ENCODE assay signal across 20 cellular contexts in the genomic region with DNA sequence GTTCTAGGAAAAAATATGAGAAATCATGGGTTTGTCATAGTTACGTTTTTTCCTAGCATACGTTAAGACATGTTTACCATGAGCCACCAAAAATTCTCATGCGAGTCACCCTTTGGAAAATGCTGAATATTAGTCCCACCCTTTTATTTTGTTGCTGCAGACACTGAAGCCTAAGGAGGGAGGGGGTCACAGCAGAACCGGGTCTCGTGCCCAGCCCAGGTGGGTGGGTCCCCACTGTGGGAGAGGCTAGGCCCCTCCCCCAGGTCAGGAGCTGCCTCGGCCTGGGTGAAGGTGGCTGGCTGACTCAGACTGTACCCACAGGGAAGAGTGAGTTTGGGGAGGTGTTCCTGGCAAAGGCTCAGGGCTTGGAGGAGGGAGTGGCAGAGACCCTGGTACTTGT. TPM values are rescaled to one million over a fixed set of nuclear protein-coding genes. Genes with fewer than 3 reads are reported as not detected.
A peak's percentile ranks its signal among the peaks of the same experiment; 100 is the strongest.
DNase-seq lines count a peak whose midpoint lies in the region; ATAC-seq, FAIRE-seq and TF ChIP-seq lines count a peak whose summit lies in the region.
"Had no signal": no experiment of that assay in that cellular context is flagged by ENCODE, and none has a peak within 500 bp of the region (broad histone marks: within the 10 kb centered on the region; RNA-seq: fewer than 3 reads in every experiment).

No MANE protein-coding gene starts in this region.

- no CpG with 5 or more reads among the region's 6 CpGs for WGBS in IMR-90 (ENCODE audit: extremely low coverage in 2 of 2, insufficient read length in 1 of 2), 2 experiments
- WGBS in mammary epithelial cell (ENCODE audit: low coverage, missing lambda C conversion rate): 6% methylated on average over 6 of the region's 6 CpGs

- no peak overlapping the region for H3K4ac ChIP-seq in IMR-90 (ENCODE audit: low read depth, low read length)

- no peak for ATAC-seq in IMR-90 (ENCODE audit: low read depth)
- ATAC-seq: A549; CD8-positive, alpha-beta T cell had no signal

- H2BK120ac ChIP-seq in IMR-90 (ENCODE audit: low read depth, low read length): no peak overlapping the region; the same call in 1 of the 2 replicates

- H4K5ac ChIP-seq in IMR-90 (ENCODE audit: low read depth, low read length): no peak overlapping the region

- in situ Hi-C loops in IMR-90 (cut with MboI; ENCODE audit: low sequenced_read_pairs) (loop anchor here (10.0 kb wide), 1 partner anchor 240 kb away; no protein-coding TSS in a partner anchor), mammary epithelial cell (cut with MboI; ENCODE audit: low sequenced_read_pairs in 2 of 2) (no loop called here)

- H3K27me3 Mint-ChIP-seq in endothelial cell (ENCODE audit: unreplicated experiment): peaks cover 5% of the 10 kb centered on the region

- no peak overlapping the region for H3K56ac ChIP-seq in IMR-90 (ENCODE audit: extremely low read depth, insufficient read depth, low read length)

- H3K4me2 ChIP-seq in IMR-90 (ENCODE audit: low read depth, low read length) (no peak overlapping the region), mammary epithelial cell (ENCODE audit: insufficient read depth, low read depth, low read length) (peak overlapping the region; percentile 1), keratinocyte (ENCODE audit: control insufficient read depth, extremely low read depth, insufficient read depth, low read depth, low read length) (peak overlapping the region; percentile 44)
- H3K4me2 ChIP-seq: A549, BLaER1 had no signal

- H2BK5ac ChIP-seq in IMR-90 (ENCODE audit: low read depth, low read length, poor library complexity, severe bottlenecking): peak overlapping the region; percentile 15

- H3K79me1 ChIP-seq in IMR-90 (ENCODE audit: low read depth in 1 of 2, low read length in 2 of 2): peaks cover 5 to 22% of the 10 kb centered on the region in 2 experiments; a peak in 2 of 4 replicates

- H4K20me1 ChIP-seq in IMR-90 (ENCODE audit: insufficient read depth, low read length): peaks cover 6% of the 10 kb centered on the region; the same call in 1 of the 2 replicates
- no peaks in the 10 kb centered on the region for H4K20me1 ChIP-seq in mammary epithelial cell (ENCODE audit: insufficient read depth, low read length)
- H4K20me1 ChIP-seq in keratinocyte (ENCODE audit: control insufficient read depth, extremely low read depth, insufficient read depth, low read length): no peaks in the 10 kb centered on the region
- H4K20me1 ChIP-seq: BLaER1 had no signal

- H3K36me3 ChIP-seq in IMR-90 (ENCODE audit: control insufficient read depth, insufficient read depth, low read length): peaks cover 44% of the 10 kb centered on the region
- peaks cover 14% of the 10 kb centered on the region for H3K36me3 ChIP-seq in mammary epithelial cell (ENCODE audit: insufficient read depth, low read length)
- H3K36me3 ChIP-seq in keratinocyte (ENCODE audit: control insufficient read depth in 2 of 2, extremely low read depth in 1 of 2, insufficient read depth in 2 of 2, low read length in 2 of 2): peaks cover 18 to 26% of the 10 kb centered on the region in 2 experiments

- no peak overlapping the region for H3K27ac Mint-ChIP-seq in endothelial cell (ENCODE audit: unreplicated experiment)

- H3K23ac ChIP-seq in IMR-90 (ENCODE audit: low read depth, low read length): no peak overlapping the region

- H3K4me1 ChIP-seq in IMR-90 (ENCODE audit: control insufficient read depth, insufficient read depth, low read length): peaks cover 10% of the 10 kb centered on the region
- peaks cover 21% of the 10 kb centered on the region for H3K4me1 ChIP-seq in mammary epithelial cell (ENCODE audit: insufficient read depth, low read length)
- peaks cover 27% of the 10 kb centered on the region for H3K4me1 ChIP-seq in keratinocyte (ENCODE audit: control insufficient read depth, extremely low read depth, insufficient read depth, low read length)

- H2AK9ac ChIP-seq in IMR-90 (replicated peaks; ENCODE audit: low read depth, low read length, poor library complexity): no peak overlapping the region

- H3K4me3 ChIP-seq in IMR-90 (ENCODE audit: insufficient read depth, low read depth, low read length): no peak overlapping the region
- no peak overlapping the region for H3K4me3 ChIP-seq in mammary epithelial cell (replicated peaks in 1 of 3; ENCODE audit: insufficient read depth in 1 of 3, low read depth in 2 of 3, low read length in 3 of 3)
- no peak overlapping the region for H3K4me3 ChIP-seq in keratinocyte (ENCODE audit: control insufficient read depth in 2 of 3, extremely low read depth in 1 of 3, insufficient read depth in 2 of 3, low read depth in 1 of 3, low read length in 3 of 3)
- H3K4me3 ChIP-seq: A549, BLaER1, SJCRH30 had no signal

- H3K9me1 ChIP-seq in IMR-90 (ENCODE audit: insufficient read depth, low read length): 0 out of 2 replicates have a peak, but pooled peaks cover 3% of the 10 kb centered on the region
- H3K9me1 ChIP-seq in keratinocyte (ENCODE audit: control insufficient read depth, extremely low read depth, insufficient read depth, low read length): no peaks in the 10 kb centered on the region

- no peak overlapping the region for H2AK5ac ChIP-seq in IMR-90 (ENCODE audit: low read depth, low read length)

- no peaks in the 10 kb centered on the region for H3K9me3 ChIP-seq in IMR-90 (ENCODE audit: control insufficient read depth, insufficient read depth, low read length)
- no peaks in the 10 kb centered on the region for H3K9me3 ChIP-seq in mammary epithelial cell (replicated peaks; ENCODE audit: insufficient read depth, low read length)
- H3K9me3 ChIP-seq in keratinocyte (ENCODE audit: control insufficient read depth, low read depth, low read length): no peaks in the 10 kb centered on the region
- H3K9me3 ChIP-seq: A549, BLaER1, SJCRH30 had no signal

- no peak overlapping the region for H3K4me3 Mint-ChIP-seq in endothelial cell (ENCODE audit: unreplicated experiment)
- H3K4me3 Mint-ChIP-seq: CD8-positive, alpha-beta T cell had no signal

- H3K4me1 Mint-ChIP-seq in endothelial cell (ENCODE audit: unreplicated experiment): peaks cover 8% of the 10 kb centered on the region

- H3K9ac ChIP-seq in IMR-90 (ENCODE audit: low read depth, low read length) (no peak overlapping the region), mammary epithelial cell (ENCODE audit: insufficient read depth, low read length) (no peak overlapping the region), keratinocyte (ENCODE audit: control insufficient read depth, extremely low read depth, insufficient read depth, low read length) (peak overlapping the region; percentile 33)
- H3K9ac ChIP-seq: BLaER1 had no signal

- no peak for TF ChIP-seq RAD21 in IMR-90 (IDR thresholded peaks at IDR 0.05; ENCODE audit: low read length)

- H3K27me3 ChIP-seq in IMR-90 (ENCODE audit: control insufficient read depth, insufficient read depth, low read length): no peaks in the 10 kb centered on the region
- H3K27me3 ChIP-seq in mammary epithelial cell (ENCODE audit: insufficient read depth, low read length): no peaks in the 10 kb centered on the region
- H3K27me3 ChIP-seq in keratinocyte (ENCODE audit: control insufficient read depth, extremely low read depth, insufficient read depth, low read length): no peaks in the 10 kb centered on the region
- H3K27me3 ChIP-seq: BLaER1, SJCRH30 had no signal

- no peaks in the 10 kb centered on the region for H3K79me2 ChIP-seq in mammary epithelial cell (ENCODE audit: insufficient read depth, low read length)
- H3K79me2 ChIP-seq in keratinocyte (ENCODE audit: control insufficient read depth, insufficient read depth, low read length): no peaks in the 10 kb centered on the region

- H3K14ac ChIP-seq in IMR-90 (replicated peaks; ENCODE audit: low read depth, low read length): no peak overlapping the region

- H2BK20ac ChIP-seq in IMR-90 (ENCODE audit: low read depth, low read length): no peak overlapping the region

- H3K27ac ChIP-seq in IMR-90 (ENCODE audit: insufficient read depth, low read length) (no peak overlapping the region), mammary epithelial cell (ENCODE audit: insufficient read depth, low read depth, low read length) (peak overlapping the region; percentile 28), keratinocyte (ENCODE audit: control insufficient read depth, insufficient read depth, low read length) (peak overlapping the region; percentile 84)
- H3K27ac ChIP-seq: A549, BLaER1, SJCRH30 had no signal

- no peak for FAIRE-seq in keratinocyte (lab: Jason Lieb, UNC)
- FAIRE-seq: A549, GM12892, H54 had no signal

- intact Hi-C loops in IMR-90 (cut with micrococcal nuclease): loop anchor here (5.0 kb wide), 1 partner anchor 93 kb away; a partner anchor contains a TSS
- intact Hi-C loops in mammary epithelial cell (cut with micrococcal nuclease): loop anchor here (2.0 kb wide), 1 partner anchor 26 kb away; a partner anchor contains a TSS

- H2AFZ ChIP-seq in IMR-90 (replicated peaks; ENCODE audit: low read length, poor library complexity): peak overlapping the region; percentile 64
- no peak overlapping the region for H2AFZ ChIP-seq in mammary epithelial cell (ENCODE audit: low read depth, low read length)
- no peak overlapping the region for H2AFZ ChIP-seq in keratinocyte (ENCODE audit: control insufficient read depth, low read length)

- H4K8ac ChIP-seq in IMR-90 (ENCODE audit: low read depth in 2 of 2, low read length in 2 of 2): no peak overlapping the region

- POLR2A ChIA-PET in IMR-90 (lab: Charles Lee; ENCODE audit: unreplicated experiment): no interaction called here

- no peak overlapping the region for H4K91ac ChIP-seq in IMR-90 (ENCODE audit: insufficient read depth, low read depth, low read length)

- no peak for TF ChIP-seq POLR2A in IMR-90 (IDR thresholded peaks at IDR 0.05; ENCODE audit: low read depth, low read length)

- no peak overlapping the region for H3K18ac ChIP-seq in IMR-90 (ENCODE audit: low read depth, low read length)

- dilution Hi-C loops in IMR-90 (cut with HindIII; ENCODE audit: low sequenced_read_pairs, unreplicated experiment): no loop called here
- dilution Hi-C loops in mammary epithelial cell (cut with HindIII; ENCODE audit: low sequenced_read_pairs): loop anchor here (5.0 kb wide), 5 partner anchors 52 to 357 kb away; a partner anchor contains a TSS
- dilution Hi-C loops in keratinocyte (cut with MboI; ENCODE audit: extremely low pct_ligation_motif_present, low sequenced_read_pairs): no loop called here

- no peaks in the 10 kb centered on the region for H3K9me3 Mint-ChIP-seq in endothelial cell (ENCODE audit: unreplicated experiment)
- H3K9me3 Mint-ChIP-seq: CD8-positive, alpha-beta T cell had no signal

- DNase-seq in ELR (ENCODE audit: low read depth): peak; percentile 45
- peak; percentile 38 for DNase-seq in IMR-90
- DNase-seq in mammary epithelial cell: peak; percentile 72
- DNase-seq in keratinocyte (ENCODE audit: low read depth, low spot score): peak; percentile 62
- no peak for DNase-seq in activated effector memory CD4-positive, alpha-beta T cell treated with Interleukin-2 at 50 U/mL for 16 hours
- no peak for DNase-seq in NCI-H1092 (lab: John Stamatoyannopoulos, UW)
- DNase-seq in endothelial cell (ENCODE audit: low spot score): no peak
- no peak for DNase-seq in NCI-H2227 (lab: John Stamatoyannopoulos, UW; ENCODE audit: unreplicated experiment)
- DNase-seq: Calu3; CD8-positive, alpha-beta T cell; NCI-H1105 treated with DMSO at 0.1 percent for 48 hours; NCI-H1694; NCI-H2081 treated with DMSO at 0.1 percent for 48 hours; NCI-H510A treated with DMSO at 0.1 percent for 48 hours; NCI-H774; SJCRH30 had no signal

- CTCF ChIA-PET in IMR-90 (lab: Yijun Ruan, JAX) (no interaction called here), mammary epithelial cell (lab: Charles Lee; ENCODE audit: low non-redundant PET) (interaction anchor here (0.8 kb wide), 1 partner anchor 11 kb away, joined by 9 read pairs; no protein-coding TSS in a partner anchor)

- TF ChIP-seq CTCF in IMR-90 (conservative IDR thresholded peaks at IDR 0.05; ENCODE audit: low read depth, low read length): no peak
- TF ChIP-seq CTCF in mammary epithelial cell (conservative IDR thresholded peaks at IDR 0.05 in 1 of 2, IDR thresholded peaks at IDR 0.05 in 1 of 2; ENCODE audit: extremely low read depth in 1 of 2, insufficient read depth in 1 of 2, low read depth in 1 of 2, low read length in 2 of 2): no peak
- TF ChIP-seq CTCF in keratinocyte (optimal IDR thresholded peaks at IDR 0.05 in 1 of 3, IDR thresholded peaks at IDR 0.05 in 1 of 3, conservative IDR thresholded peaks at IDR 0.05 in 1 of 3; ENCODE audit: extremely low read depth in 1 of 3, insufficient read depth in 2 of 3, low read length in 3 of 3): no peak
- no peak for TF ChIP-seq CTCF in endothelial cell (IDR thresholded peaks at IDR 0.05; ENCODE audit: unreplicated experiment)

- peaks cover 24% of the 10 kb centered on the region for H3K36me3 Mint-ChIP-seq in endothelial cell (ENCODE audit: low read depth, unreplicated experiment)

- no peak overlapping the region for H2BK15ac ChIP-seq in IMR-90 (ENCODE audit: low read depth, low read length)

- BruUV-seq in IMR-90 (replicated peaks; lab: Mats Ljungman, UMichigan) (no TSS peak), mammary epithelial cell (replicated peaks; lab: Mats Ljungman, UMichigan) (no TSS peak)

RNA-seq across cellular contexts. Expression of a gene that starts 26.2 kb away (rescaled TPM):
- total RNA-seq in IMR-90 (2012; rRNA removed): 20.6 TPM in 2 replicates
- polyA plus RNA-seq in IMR-90 (2012; rRNA removed): 56.3 and 69.1 TPM in 2 replicates
- polyA plus RNA-seq in IMR-90 (2012; cell fraction: cytosol; rRNA removed): 36.9 and 62.2 TPM in 2 replicates
- 71.8 and 84.9 TPM in 2 replicates for polyA plus RNA-seq in IMR-90 (2012; cell fraction: nucleus; rRNA removed; ENCODE audit: low replicate concordance)
- total RNA-seq in mammary epithelial cell: 10 to 100 TPM; 35.7 to 41.2 TPM
- polyA plus RNA-seq in mammary epithelial cell: 33.0 TPM
- 41.3 TPM for polyA minus RNA-seq in mammary epithelial cell
- 26.0 to 39.2 TPM (median 28.5 TPM) in 3 replicates for polyA plus RNA-seq in keratinocyte
- polyA plus RNA-seq in keratinocyte (2011; ENCODE audit: low read depth): 1.7 TPM
- 26.7 and 39.0 TPM in 2 replicates for polyA plus RNA-seq in keratinocyte (2011; cell fraction: cytosol; rRNA removed)
- 36.4 and 40.4 TPM in 2 replicates for polyA plus RNA-seq in keratinocyte (2011; cell fraction: nucleus; rRNA removed)
- polyA plus RNA-seq in keratinocyte (2012; ENCODE audit: low replicate concordance): 14.9 and 28.2 TPM in 2 replicates
- 41.7 to 91.8 TPM (median 51.9 TPM) in 3 replicates for polyA minus RNA-seq in keratinocyte
- 43.2 TPM for polyA minus RNA-seq in keratinocyte (2011; cell fraction: cytosol; rRNA and poly(A)+ RNA removed)
- 21.7 and 24.4 TPM in 2 replicates for polyA minus RNA-seq in keratinocyte (2011; cell fraction: nucleus; rRNA and poly(A)+ RNA removed)
- total RNA-seq in endothelial cell (ENCODE audit: unreplicated experiment): 31.3 TPM

RNA-seq across cellular contexts. Expression of a gene that starts 37.1 kb away (rescaled TPM):
- total RNA-seq in IMR-90 (2012; rRNA removed): 6.1 and 7.7 TPM in 2 replicates
- 19.1 and 19.5 TPM in 2 replicates for polyA plus RNA-seq in IMR-90 (2012; rRNA removed)
- polyA plus RNA-seq in IMR-90 (2012; cell fraction: cytosol; rRNA removed): 10.0 and 10.2 TPM in 2 replicates
- polyA plus RNA-seq in IMR-90 (2012; cell fraction: nucleus; rRNA removed; ENCODE audit: low replicate concordance): 166 and 221 TPM in 2 replicates
- 10 to 100 TPM; 25.0 to 48.2 TPM for total RNA-seq in mammary epithelial cell
- 24.9 TPM for polyA plus RNA-seq in mammary epithelial cell
- 34.5 TPM for polyA minus RNA-seq in mammary epithelial cell
- polyA plus RNA-seq in keratinocyte: 19.0 to 23.0 TPM (median 21.6 TPM) in 3 replicates
- 92.8 TPM for polyA plus RNA-seq in keratinocyte (2011; ENCODE audit: low read depth)
- 7.7 and 10.8 TPM in 2 replicates for polyA plus RNA-seq in keratinocyte (2011; cell fraction: cytosol; rRNA removed)
- polyA plus RNA-seq in keratinocyte (2011; cell fraction: nucleus; rRNA removed): 167 and 182 TPM in 2 replicates
- polyA plus RNA-seq in keratinocyte (2012; ENCODE audit: low replicate concordance): 21.1 and 53.9 TPM in 2 replicates
- polyA minus RNA-seq in keratinocyte: 28.1 to 39.9 TPM (median 28.5 TPM) in 3 replicates
- 10.2 TPM for polyA minus RNA-seq in keratinocyte (2011; cell fraction: cytosol; rRNA and poly(A)+ RNA removed)
- 41.5 and 43.8 TPM in 2 replicates for polyA minus RNA-seq in keratinocyte (2011; cell fraction: nucleus; rRNA and poly(A)+ RNA removed)
- total RNA-seq in endothelial cell (ENCODE audit: unreplicated experiment): 55.4 TPM

Comparison
In these comparisons a context has a peak if more than half of its experiments do, and no peak if none do; other contexts are left out.
1. DNase-seq: peak in ELR (single experiment), IMR-90 (single experiment), mammary epithelial cell (single experiment) and keratinocyte (single experiment); none in activated effector memory CD4-positive, alpha-beta T cell treated with Interleukin-2 at 50 U/mL for 16 hours (single experiment), NCI-H1092 (single experiment), endothelial cell (single experiment) and NCI-H2227 (single experiment).